Comparison of ENCODE assay signal across 8 cellular contexts in genomic region chr18:3248670-3249359, GRCh38. TPM values are rescaled to one million over a fixed set of nuclear protein-coding genes. Genes with fewer than 3 reads are reported as not detected.
DNase-seq lines count a peak whose midpoint lies in the region; ATAC-seq, FAIRE-seq and TF ChIP-seq lines count a peak whose summit lies in the region.

No MANE protein-coding gene starts in this region.

- H3K27ac ChIP-seq in brain microvascular endothelial cell (peak overlapping the region; percentile 98), lower lobe of right lung (peak overlapping the region; percentile 100)

- DNase-seq in activated naive CD4-positive, alpha-beta T cell treated with Interleukin-2 at 50 U/mL for 16 hours, result peak; percentile 11
- DNase-seq in activated naive CD4-positive, alpha-beta T cell treated with anti-CD3 and anti-CD28 coated beads, Interleukin-2, amount 50 U/mL, for 16 hours, result no peak
- DNase-seq in NOMO-1 treated with DMSO at 0.1 percent for 48 hours (lab: John Stamatoyannopoulos, UW; ENCODE audit: unreplicated experiment) (peak; percentile 82), brain microvascular endothelial cell (no peak), lower lobe of right lung (no peak), urothelium cell line (ENCODE audit: low spot score) (peak; percentile 66), hippocampal formation (lab: John Stamatoyannopoulos, UW) (no peak), Ammon's horn (ENCODE audit: low spot score) (no peak)

- no peaks in the 10 kb centered on the region for H3K9me3 ChIP-seq in lower lobe of right lung

- no peak for TF ChIP-seq CTCF in brain microvascular endothelial cell (IDR thresholded peaks at IDR 0.05; ENCODE audit: low read depth, low read length, missing control alignments)
- no peak for TF ChIP-seq CTCF in lower lobe of right lung (IDR thresholded peaks at IDR 0.05)

- H3K4me3 ChIP-seq in brain microvascular endothelial cell (ENCODE audit: low read depth, low read length), result peak overlapping the region; percentile 97
- peak overlapping the region; percentile 87 for H3K4me3 ChIP-seq in lower lobe of right lung

- H3K36me3 ChIP-seq in brain microvascular endothelial cell (replicated peaks) (peaks cover 25% of the 10 kb centered on the region), lower lobe of right lung (peaks cover 12% of the 10 kb centered on the region)

- peak; percentile 42 for FAIRE-seq in urothelium cell line (lab: Jason Lieb, UNC)

- in situ Hi-C loops in brain microvascular endothelial cell (cut with HindIII; ENCODE audit: low pct_ligation_motif_present, low sequenced_read_pairs), result no loop called here

- intact Hi-C loops in lower lobe of right lung (cut with DNase I), result no loop called here

- ATAC-seq in lower lobe of right lung, result peak in 1 of 2 donors; percentile 40

- H3K27me3 ChIP-seq in brain microvascular endothelial cell (replicated peaks) (no peaks in the 10 kb centered on the region), lower lobe of right lung (ENCODE audit: low read depth) (no peaks in the 10 kb centered on the region)

- H3K4me1 ChIP-seq in lower lobe of right lung, result peaks cover 68% of the 10 kb centered on the region

RNA-seq across cellular contexts. Expression of gene MYL12A, which starts 1.2 kb away (rescaled TPM):
- total RNA-seq in lower lobe of right lung, result 481 TPM

RNA-seq across cellular contexts. Expression of gene MYL12B, which starts 13.1 kb away (rescaled TPM):
- 318 TPM for total RNA-seq in lower lobe of right lung

RNA-seq across cellular contexts. Expression of gene MYOM1, which starts 29.0 kb away (rescaled TPM):
- total RNA-seq in lower lobe of right lung, result 5.0 TPM

Comparison
In these comparisons a context has a peak if more than half of its experiments do, and no peak if none do; other contexts are left out.
1. DNase-seq: peak in activated naive CD4-positive, alpha-beta T cell treated with Interleukin-2 at 50 U/mL for 16 hours (single experiment), NOMO-1 treated with DMSO at 0.1 percent for 48 hours (single experiment) and urothelium cell line (single experiment); none in activated naive CD4-positive, alpha-beta T cell treated with anti-CD3 and anti-CD28 coated beads, Interleukin-2, amount 50 U/mL, for 16 hours (single experiment), brain microvascular endothelial cell (single experiment), lower lobe of right lung (single experiment), hippocampal formation (0 of 2) and Ammon's horn (single experiment).